ENCODE assay signal across 1 cellular context in genomic region chr11:120956710-120957500, GRCh38.
TF ChIP-seq lines count a peak whose summit lies in the region.

No MANE protein-coding gene starts in this region.

TF ChIP-seq in H1, 55 proteins besides CTCF, POLR2A, EP300 and RAD21 (continued from another document):
- TF ChIP-seq, protein P1, sequence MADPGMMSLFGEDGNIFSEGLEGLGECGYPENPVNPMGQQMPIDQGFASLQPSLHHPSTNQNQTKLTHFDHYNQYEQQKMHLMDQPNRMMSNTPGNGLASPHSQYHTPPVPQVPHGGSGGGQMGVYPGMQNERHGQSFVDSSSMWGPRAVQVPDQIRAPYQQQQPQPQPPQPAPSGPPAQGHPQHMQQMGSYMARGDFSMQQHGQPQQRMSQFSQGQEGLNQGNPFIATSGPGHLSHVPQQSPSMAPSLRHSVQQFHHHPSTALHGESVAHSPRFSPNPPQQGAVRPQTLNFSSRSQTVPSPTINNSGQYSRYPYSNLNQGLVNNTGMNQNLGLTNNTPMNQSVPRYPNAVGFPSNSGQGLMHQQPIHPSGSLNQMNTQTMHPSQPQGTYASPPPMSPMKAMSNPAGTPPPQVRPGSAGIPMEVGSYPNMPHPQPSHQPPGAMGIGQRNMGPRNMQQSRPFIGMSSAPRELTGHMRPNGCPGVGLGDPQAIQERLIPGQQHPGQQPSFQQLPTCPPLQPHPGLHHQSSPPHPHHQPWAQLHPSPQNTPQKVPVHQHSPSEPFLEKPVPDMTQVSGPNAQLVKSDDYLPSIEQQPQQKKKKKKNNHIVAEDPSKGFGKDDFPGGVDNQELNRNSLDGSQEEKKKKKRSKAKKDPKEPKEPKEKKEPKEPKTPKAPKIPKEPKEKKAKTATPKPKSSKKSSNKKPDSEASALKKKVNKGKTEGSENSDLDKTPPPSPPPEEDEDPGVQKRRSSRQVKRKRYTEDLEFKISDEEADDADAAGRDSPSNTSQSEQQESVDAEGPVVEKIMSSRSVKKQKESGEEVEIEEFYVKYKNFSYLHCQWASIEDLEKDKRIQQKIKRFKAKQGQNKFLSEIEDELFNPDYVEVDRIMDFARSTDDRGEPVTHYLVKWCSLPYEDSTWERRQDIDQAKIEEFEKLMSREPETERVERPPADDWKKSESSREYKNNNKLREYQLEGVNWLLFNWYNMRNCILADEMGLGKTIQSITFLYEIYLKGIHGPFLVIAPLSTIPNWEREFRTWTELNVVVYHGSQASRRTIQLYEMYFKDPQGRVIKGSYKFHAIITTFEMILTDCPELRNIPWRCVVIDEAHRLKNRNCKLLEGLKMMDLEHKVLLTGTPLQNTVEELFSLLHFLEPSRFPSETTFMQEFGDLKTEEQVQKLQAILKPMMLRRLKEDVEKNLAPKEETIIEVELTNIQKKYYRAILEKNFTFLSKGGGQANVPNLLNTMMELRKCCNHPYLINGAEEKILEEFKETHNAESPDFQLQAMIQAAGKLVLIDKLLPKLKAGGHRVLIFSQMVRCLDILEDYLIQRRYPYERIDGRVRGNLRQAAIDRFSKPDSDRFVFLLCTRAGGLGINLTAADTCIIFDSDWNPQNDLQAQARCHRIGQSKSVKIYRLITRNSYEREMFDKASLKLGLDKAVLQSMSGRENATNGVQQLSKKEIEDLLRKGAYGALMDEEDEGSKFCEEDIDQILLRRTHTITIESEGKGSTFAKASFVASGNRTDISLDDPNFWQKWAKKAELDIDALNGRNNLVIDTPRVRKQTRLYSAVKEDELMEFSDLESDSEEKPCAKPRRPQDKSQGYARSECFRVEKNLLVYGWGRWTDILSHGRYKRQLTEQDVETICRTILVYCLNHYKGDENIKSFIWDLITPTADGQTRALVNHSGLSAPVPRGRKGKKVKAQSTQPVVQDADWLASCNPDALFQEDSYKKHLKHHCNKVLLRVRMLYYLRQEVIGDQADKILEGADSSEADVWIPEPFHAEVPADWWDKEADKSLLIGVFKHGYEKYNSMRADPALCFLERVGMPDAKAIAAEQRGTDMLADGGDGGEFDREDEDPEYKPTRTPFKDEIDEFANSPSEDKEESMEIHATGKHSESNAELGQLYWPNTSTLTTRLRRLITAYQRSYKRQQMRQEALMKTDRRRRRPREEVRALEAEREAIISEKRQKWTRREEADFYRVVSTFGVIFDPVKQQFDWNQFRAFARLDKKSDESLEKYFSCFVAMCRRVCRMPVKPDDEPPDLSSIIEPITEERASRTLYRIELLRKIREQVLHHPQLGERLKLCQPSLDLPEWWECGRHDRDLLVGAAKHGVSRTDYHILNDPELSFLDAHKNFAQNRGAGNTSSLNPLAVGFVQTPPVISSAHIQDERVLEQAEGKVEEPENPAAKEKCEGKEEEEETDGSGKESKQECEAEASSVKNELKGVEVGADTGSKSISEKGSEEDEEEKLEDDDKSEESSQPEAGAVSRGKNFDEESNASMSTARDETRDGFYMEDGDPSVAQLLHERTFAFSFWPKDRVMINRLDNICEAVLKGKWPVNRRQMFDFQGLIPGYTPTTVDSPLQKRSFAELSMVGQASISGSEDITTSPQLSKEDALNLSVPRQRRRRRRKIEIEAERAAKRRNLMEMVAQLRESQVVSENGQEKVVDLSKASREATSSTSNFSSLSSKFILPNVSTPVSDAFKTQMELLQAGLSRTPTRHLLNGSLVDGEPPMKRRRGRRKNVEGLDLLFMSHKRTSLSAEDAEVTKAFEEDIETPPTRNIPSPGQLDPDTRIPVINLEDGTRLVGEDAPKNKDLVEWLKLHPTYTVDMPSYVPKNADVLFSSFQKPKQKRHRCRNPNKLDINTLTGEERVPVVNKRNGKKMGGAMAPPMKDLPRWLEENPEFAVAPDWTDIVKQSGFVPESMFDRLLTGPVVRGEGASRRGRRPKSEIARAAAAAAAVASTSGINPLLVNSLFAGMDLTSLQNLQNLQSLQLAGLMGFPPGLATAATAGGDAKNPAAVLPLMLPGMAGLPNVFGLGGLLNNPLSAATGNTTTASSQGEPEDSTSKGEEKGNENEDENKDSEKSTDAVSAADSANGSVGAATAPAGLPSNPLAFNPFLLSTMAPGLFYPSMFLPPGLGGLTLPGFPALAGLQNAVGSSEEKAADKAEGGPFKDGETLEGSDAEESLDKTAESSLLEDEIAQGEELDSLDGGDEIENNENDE (IDR thresholded peaks at IDR 0.05; ENCODE audit: insufficient replicate concordance, low read length), result no peak
- TF ChIP-seq POU5F1 (IDR thresholded peaks at IDR 0.05; ENCODE audit: low read depth, low read length), result peak; percentile 73; the same call in 1 of the 2 replicates
